ENCODE assay signal across 1 cellular context in the genomic region with DNA sequence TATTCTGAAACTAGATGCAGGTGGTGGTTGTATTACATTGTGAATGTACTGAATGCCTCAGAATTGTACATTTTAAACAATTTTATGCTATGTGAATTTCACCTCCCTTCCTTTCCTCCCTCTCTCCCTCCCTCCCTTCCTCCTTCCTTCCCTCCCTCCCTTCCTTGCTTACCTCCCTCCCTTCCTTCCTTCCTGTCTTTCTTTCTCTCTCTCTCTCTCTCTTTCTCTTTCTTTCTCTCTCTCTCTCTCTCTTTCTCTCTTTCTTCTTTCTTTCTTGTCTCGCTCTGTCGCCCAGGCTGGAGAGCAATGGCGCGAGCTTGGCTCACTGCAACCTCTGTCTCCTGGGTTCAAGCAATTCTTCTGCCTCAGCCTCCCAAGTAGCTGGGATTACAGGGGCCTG.
TF ChIP-seq lines count a peak whose summit lies in the region.

No MANE protein-coding gene starts in this region.

TF ChIP-seq in K562, 482 proteins besides CTCF, POLR2A, EP300 and RAD21:
- no peak for TF ChIP-seq ARID4B (CRISPR knock-in tag; IDR thresholded peaks at IDR 0.05)
